In genomic region chr22:41898645-41899044, GRCh38 we compare ENCODE assay signal across 21 cellular contexts. TPM values are rescaled to one million over a fixed set of nuclear protein-coding genes. Genes with fewer than 3 reads are reported as not detected.
"Had no signal": no experiment of that assay in that cellular context is flagged by ENCODE, and none has a peak within 500 bp of the region (broad histone marks: within the 10 kb centered on the region; RNA-seq: fewer than 3 reads in every experiment).

No MANE protein-coding gene starts in this region.

- H3K27me3 ChIP-seq: stomach, suprapubic skin, transverse colon, uterus had no signal

- DNase-seq: activated CD8-positive, alpha-beta memory T cell treated with anti-CD3 and anti-CD28 coated beads for 24 hours; activated CD8-positive, alpha-beta memory T cell treated with anti-CD3 and anti-CD28 coated beads, Interleukin-2, amount 50 U/mL, for 4 hours; activated naive CD4-positive, alpha-beta T cell treated with Interleukin-2 at 50 U/mL for 16 hours; activated T-cell treated with anti-CD3 and anti-CD28 coated beads, Interleukin-2, amount 50 U/mL, for 48 hours; amygdala; foreskin fibroblast; glutamatergic neuron; hypothalamus; midbrain; nephron progenitor cell; stomach; T1000; transverse colon; uterus had no signal

- H3K36me3 ChIP-seq: uterus had no signal

- H3K4me3 ChIP-seq: stomach, suprapubic skin, transverse colon, uterus had no signal

- ATAC-seq: WTC11 had no signal

- H3K9me3 ChIP-seq: stomach, suprapubic skin, transverse colon, uterus had no signal

- H3K27ac ChIP-seq: epithelial cell of prostate, stomach, suprapubic skin, transverse colon, uterus had no signal

- H3K4me1 ChIP-seq: suprapubic skin, transverse colon, uterus had no signal

RNA-seq across cellular contexts. Expression of gene SHISA8, which starts 16.2 kb away (rescaled TPM):
- total RNA-seq: chondrocyte, fibroblast of lung, liver, renal cortical epithelial cell, stomach, suprapubic skin had no signal
